ENCODE assay signal across 10 cellular contexts in the genomic region with DNA sequence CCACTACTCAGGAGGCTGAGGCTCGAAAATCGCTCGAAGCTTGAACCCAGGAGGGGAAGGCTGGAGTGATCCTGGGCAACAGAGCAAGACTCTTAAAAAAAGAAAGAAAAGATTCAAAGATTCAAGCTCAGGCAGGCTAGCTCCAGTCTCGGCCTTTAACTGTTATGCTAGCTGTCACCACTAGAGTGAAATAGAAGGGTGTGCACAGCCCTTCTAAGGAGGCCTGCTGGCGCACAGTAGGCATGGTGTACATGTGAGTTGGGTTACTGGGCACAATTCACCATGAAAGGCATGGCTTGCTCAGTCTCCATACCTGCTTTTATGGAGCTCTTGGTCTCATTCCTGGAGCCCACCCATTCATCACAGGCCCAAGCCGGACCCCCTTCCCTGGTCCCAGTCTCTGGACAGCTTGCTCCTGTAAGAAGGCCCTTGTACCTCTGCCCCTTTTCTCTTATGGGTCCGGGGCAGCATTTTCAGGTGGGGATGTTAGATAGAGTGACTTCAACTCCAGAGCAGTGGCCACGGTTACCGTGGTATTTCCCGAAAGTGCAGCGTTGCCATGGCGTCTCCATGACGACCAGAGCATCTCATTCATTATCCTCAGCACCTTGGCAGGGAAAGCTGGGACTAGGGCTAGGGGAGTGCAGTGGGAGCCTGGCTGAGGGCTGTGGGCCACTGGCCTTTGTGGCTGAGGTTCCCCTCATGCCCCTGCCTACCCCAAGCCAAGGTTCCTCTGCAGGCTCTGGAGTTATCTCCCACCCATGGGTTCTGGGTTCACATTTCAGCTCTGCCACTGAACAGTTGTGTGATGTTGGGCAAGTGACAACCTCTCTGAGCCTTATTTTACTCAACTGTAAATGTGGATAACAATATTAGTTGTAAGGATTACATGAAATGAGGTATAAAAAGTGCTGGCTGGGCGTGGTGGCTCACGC. TPM values are rescaled to one million over a fixed set of nuclear protein-coding genes. Genes with fewer than 3 reads are reported as not detected.
DNase-seq lines count a peak whose midpoint lies in the region; ATAC-seq, FAIRE-seq and TF ChIP-seq lines count a peak whose summit lies in the region.
"Had no signal": no experiment of that assay in that cellular context is flagged by ENCODE, and none has a peak within 500 bp of the region (broad histone marks: within the 10 kb centered on the region; RNA-seq: fewer than 3 reads in every experiment).

No MANE protein-coding gene starts in this region.

- no peak overlapping the region for H3K18ac ChIP-seq in H9 (ENCODE audit: insufficient read length, low read depth, low read length)

- H3K4me3 ChIP-seq in A549, result no peak overlapping the region
- no peak overlapping the region for H3K4me3 ChIP-seq in left lung

- H3K36me3 Mint-ChIP-seq in H9 (ENCODE audit: insufficient read depth in 1 of 3, low read depth in 3 of 3), result peaks cover 0 to 1% (median 0%) of the 10 kb centered on the region in 3 experiments; a peak in 3 of 7 replicates
- no peaks in the 10 kb centered on the region for H3K36me3 Mint-ChIP-seq in activated naive CD8-positive, alpha-beta T cell treated with anti-CD3 and anti-CD28 coated beads, Interleukin-2, amount 10 ng/mL, durations not matched to agents 7 days and 5 days
- H3K36me3 Mint-ChIP-seq: naive B cell had no signal

- H2AK5ac ChIP-seq in H9 (ENCODE audit: insufficient read length, low read length), result no peak overlapping the region

- H3K9me3 ChIP-seq in A549 (no peaks in the 10 kb centered on the region), H9 (ENCODE audit: control insufficient read depth, low read depth, low read length) (no peaks in the 10 kb centered on the region), left lung (no peaks in the 10 kb centered on the region)

- peak overlapping the region; percentile 64 for H3K4me2 ChIP-seq in A549
- H3K4me2 ChIP-seq in H9 (ENCODE audit: insufficient read depth, insufficient read length, low read length), result no peak overlapping the region

- H3K79me1 ChIP-seq in H9 (ENCODE audit: insufficient read depth, low read depth, low read length, poor library complexity, severe bottlenecking), result no peaks in the 10 kb centered on the region

- intact Hi-C loops in left lung (cut with DNase I), result no loop called here

- no peak overlapping the region for H4K91ac ChIP-seq in H9 (ENCODE audit: insufficient read length, low read depth, low read length)

- WGBS in A549 (ENCODE audit: missing lambda C conversion rate), result 93% methylated on average over 15 of the region's 15 CpGs
- WGBS in H9 (ENCODE audit: extremely low coverage, insufficient read length, low lambda C conversion rate), result no CpG with 5 or more reads among the region's 15 CpGs

- H3K36me3 ChIP-seq in left lung, result peaks cover 0 to under 1% of the 10 kb centered on the region in 2 donors

- ATAC-seq in A549 (no peak), left lung (no peak), GM19452 (IDR thresholded peaks at IDR 0.05; ENCODE audit: unreplicated experiment) (no peak)
- ATAC-seq in activated naive CD8-positive, alpha-beta T cell treated with anti-CD3 and anti-CD28 coated beads, Interleukin-2, amount 10 ng/mL, durations not matched to agents 7 days and 5 days (ENCODE audit: low read depth), result peak; percentile 9

- no peak overlapping the region for H3K4ac ChIP-seq in H9 (ENCODE audit: low read depth, low read length)

- H3K4me1 Mint-ChIP-seq in H9, result peaks cover 45 to 64% of the 10 kb centered on the region in 2 experiments
- H3K4me1 Mint-ChIP-seq in activated naive CD8-positive, alpha-beta T cell treated with anti-CD3 and anti-CD28 coated beads, Interleukin-2, amount 10 ng/mL, durations not matched to agents 7 days and 5 days, result peaks cover 5% of the 10 kb centered on the region

- no peak overlapping the region for H3K56ac ChIP-seq in H9 (ENCODE audit: insufficient read length, low read depth, low read length)

- H3K27ac ChIP-seq in A549 (peak overlapping the region; percentile 86 to 92; a peak in 5 of 6 replicates), H9 (ENCODE audit: insufficient read length, low read depth, low read length) (no peak overlapping the region), left lung (peak overlapping the region; percentile 58 to 77)

- H3K27me3 ChIP-seq in H9 (ENCODE audit: insufficient read depth, low read length) (no peaks in the 10 kb centered on the region), left lung (no peaks in the 10 kb centered on the region)

- no peak for FAIRE-seq in A549 (lab: Jason Lieb, UNC)

- H3K27me3 Mint-ChIP-seq in H9 (ENCODE audit: low read depth), result no peaks in the 10 kb centered on the region
- peaks cover 3% of the 10 kb centered on the region for H3K27me3 Mint-ChIP-seq in activated naive CD8-positive, alpha-beta T cell treated with anti-CD3 and anti-CD28 coated beads, Interleukin-2, amount 10 ng/mL, durations not matched to agents 7 days and 5 days
- H3K27me3 Mint-ChIP-seq: activated B cell treated with CpG ODN at 0.5 μM for 24 hours, naive B cell had no signal

- H4K20me1 ChIP-seq in H9 (ENCODE audit: control insufficient read depth, insufficient read depth, insufficient read length), result no peaks in the 10 kb centered on the region

- H4K8ac ChIP-seq in H9 (replicated peaks; ENCODE audit: insufficient read length, low read depth, low read length), result no peak overlapping the region

- no peaks in the 10 kb centered on the region for H3K23me2 ChIP-seq in H9 (ENCODE audit: insufficient read length, low read depth, low read length, poor library complexity, severe bottlenecking)

- no peaks in the 10 kb centered on the region for H3K9me3 Mint-ChIP-seq in H9
- H3K9me3 Mint-ChIP-seq in activated naive CD8-positive, alpha-beta T cell treated with anti-CD3 and anti-CD28 coated beads, Interleukin-2, amount 10 ng/mL, durations not matched to agents 7 days and 5 days, result no peaks in the 10 kb centered on the region
- H3K9me3 Mint-ChIP-seq: activated B cell treated with CpG ODN at 0.5 μM for 24 hours, naive B cell had no signal

- no peak overlapping the region for H2AFZ ChIP-seq in H9 (ENCODE audit: low read length)

- H2BK20ac ChIP-seq in H9 (ENCODE audit: low read depth, low read length, poor library complexity, severe bottlenecking), result no peak overlapping the region

- H3K79me2 ChIP-seq in H9 (ENCODE audit: insufficient read depth, low read length), result peaks cover 5% of the 10 kb centered on the region; the same call in 1 of the 2 replicates

- H4K5ac ChIP-seq in H9 (ENCODE audit: insufficient read length, low read depth, low read length), result no peak overlapping the region

- DNase-seq in A549 (ENCODE audit: low read depth in 1 of 2, low spot score in 1 of 2) (peak in 1 of 2 experiments; percentile 62), H9 (no peak), left lung (no peak), ureter (ENCODE audit: low spot score) (no peak), OCI-M2 (lab: John Stamatoyannopoulos, UW; ENCODE audit: unreplicated experiment) (no peak), midbrain (lab: John Stamatoyannopoulos, UW) (no peak)
- no peak for DNase-seq in activated naive CD8-positive, alpha-beta T cell treated with anti-CD3 and anti-CD28 coated beads, Interleukin-2, amount 10 ng/mL, durations not matched to agents 7 days and 5 days
- DNase-seq: activated B cell treated with CpG ODN at 0.5 μM for 24 hours, naive B cell had no signal

- H3K4me3 Mint-ChIP-seq in H9, result no peak overlapping the region
- no peak overlapping the region for H3K4me3 Mint-ChIP-seq in activated naive CD8-positive, alpha-beta T cell treated with anti-CD3 and anti-CD28 coated beads, Interleukin-2, amount 10 ng/mL, durations not matched to agents 7 days and 5 days
- H3K4me3 Mint-ChIP-seq: activated B cell treated with CpG ODN at 0.5 μM for 24 hours, naive B cell had no signal

- no peak for TF ChIP-seq RAD21 in A549 (conservative IDR thresholded peaks at IDR 0.05 in 1 of 2, IDR thresholded peaks at IDR 0.05 in 1 of 2)

- no peak overlapping the region for H2BK120ac ChIP-seq in H9 (ENCODE audit: low read depth, low read length, poor library complexity, severe bottlenecking)

- peak overlapping the region in 1 of 3 experiments; percentile 86; a peak in 2 of 7 replicates for H3K27ac Mint-ChIP-seq in H9
- no peak overlapping the region for H3K27ac Mint-ChIP-seq in activated naive CD8-positive, alpha-beta T cell treated with anti-CD3 and anti-CD28 coated beads, Interleukin-2, amount 10 ng/mL, durations not matched to agents 7 days and 5 days
- H3K27ac Mint-ChIP-seq: activated B cell treated with CpG ODN at 0.5 μM for 24 hours, naive B cell had no signal

- H3K9ac ChIP-seq in H9 (ENCODE audit: extremely low read depth, insufficient read length, low read length), result no peak overlapping the region

- H3K23ac ChIP-seq in H9 (ENCODE audit: insufficient read length, low read depth, low read length), result no peak overlapping the region

- no peak for TF ChIP-seq CTCF in A549 (IDR thresholded peaks at IDR 0.05)
- peak; percentile 52 for TF ChIP-seq CTCF in H9 (conservative IDR thresholded peaks at IDR 0.05)
- no peak for TF ChIP-seq CTCF in left lung (IDR thresholded peaks at IDR 0.05)

- H3K4me1 ChIP-seq in A549 (peaks cover 96% of the 10 kb centered on the region), H9 (ENCODE audit: insufficient read depth, low read length) (peaks cover 6% of the 10 kb centered on the region; the same call in 1 of the 2 replicates), left lung (peaks cover 45 to 97% of the 10 kb centered on the region in 2 donors)

- H3T11ph ChIP-seq in H9 (ENCODE audit: low read length), result no peak overlapping the region

- TF ChIP-seq POLR2A in A549 (IDR thresholded peaks at IDR 0.05; ENCODE audit: low read length), result no peak

- POLR2A ChIA-PET in A549 (lab: Yijun Ruan, JAX), result interaction anchor here (0.7 kb wide), 3 partner anchors 17 to 964 kb away, joined by 3 to 7 read pairs (median 3); no protein-coding TSS in a partner anchor
- POLR2A ChIA-PET in activated naive CD8-positive, alpha-beta T cell treated with anti-CD3 and anti-CD28 coated beads, Interleukin-2, amount 10 ng/mL, durations not matched to agents 7 days and 5 days (lab: Charles Lee), result no interaction called here

- no peak overlapping the region for H3K14ac ChIP-seq in H9 (ENCODE audit: insufficient read depth, low read length)

- H2BK5ac ChIP-seq in H9 (ENCODE audit: insufficient read length, low read length), result no peak overlapping the region

- CTCF ChIA-PET in A549 (lab: Yijun Ruan, JAX), result interaction anchor here (0.6 to 33.5 kb wide), 10 partner anchors 3 to 169 kb away, joined by 3 to 439 read pairs (median 6); a partner anchor contains a TSS

- no peak overlapping the region for H2BK15ac ChIP-seq in H9 (ENCODE audit: low read depth, low read length)

- TF ChIP-seq EP300 in A549 (IDR thresholded peaks at IDR 0.05), result no peak

- no peak overlapping the region for H2BK12ac ChIP-seq in H9 (ENCODE audit: insufficient read length, low read depth, low read length)

RNA-seq across cellular contexts. Expression of a gene that starts 5.7 kb away (rescaled TPM):
- polyA plus RNA-seq in A549 (2011; rRNA removed) (24.4 and 27.7 TPM in 2 replicates), A549 (2017; fragmentation: RNase III; extraction: RNeasy Plus Mini Kit Qiagen cat#74134 plus additional on column Dnase treatment) (50.8 to 59.7 TPM (median 55.8 TPM) in 3 replicates)
- 28.2 and 45.6 TPM in 2 replicates for polyA plus RNA-seq in A549 (2012; cell fraction: cytosol; rRNA removed)
- polyA plus RNA-seq in A549 (2012; cell fraction: nucleus; rRNA removed), result 70.2 and 91.2 TPM in 2 replicates
- polyA minus RNA-seq in A549 (2011; rRNA and poly(A)+ RNA removed), result 37.2 and 50.7 TPM in 2 replicates
- total RNA-seq in H9 (2021) (59.2 and 65.5 TPM in 2 replicates), left lung (100 to 1,000 TPM in 1 of 2 donors, 10 to 100 TPM in 1; 89.3 to 100 TPM), ureter (54.3 TPM)
- total RNA-seq in activated naive CD8-positive, alpha-beta T cell treated with anti-CD3 and anti-CD28 coated beads, Interleukin-2, amount 10 ng/mL, durations not matched to agents 7 days and 5 days, result 1 to 10 TPM; 1.0 to 1.9 TPM

Comparison
In these comparisons a context has a peak if more than half of its experiments do, and no peak if none do; other contexts are left out.
1. RNA of a gene that starts 5.7 kb away (total RNA-seq): 89.3 to 100 TPM in left lung, 59.2 to 65.5 TPM in H9 and 54.3 TPM in ureter (single experiment); 1.0 to 1.9 TPM in activated naive CD8-positive, alpha-beta T cell treated with anti-CD3 and anti-CD28 coated beads, Interleukin-2, amount 10 ng/mL, durations not matched to agents 7 days and 5 days; every median in the first group is over 10 times any median in the second.